ENCODE assay signal across 8 cellular contexts in genomic region chr5:88882321-88883038, GRCh38. TPM values are rescaled to one million over a fixed set of nuclear protein-coding genes. Genes with fewer than 3 reads are reported as not detected.
DNase-seq lines count a peak whose midpoint lies in the region; ATAC-seq and TF ChIP-seq lines count a peak whose summit lies in the region.

No MANE protein-coding gene starts in this region.

- H3K9me3 ChIP-seq in mesodermal cell (ENCODE audit: control insufficient read depth, low read length) = no peaks in the 10 kb centered on the region
- no peaks in the 10 kb centered on the region for H3K9me3 ChIP-seq in uterus

- H3K36me3 Mint-ChIP-seq in chondrocyte (ENCODE audit: low read depth) = no peaks in the 10 kb centered on the region

- H3K4me3 ChIP-seq in mesodermal cell (ENCODE audit: extremely low read depth, insufficient read depth, low read length, poor library complexity, severe bottlenecking) (peak overlapping the region; percentile 55), uterus (peak overlapping the region; percentile 52 to 72)

- no peak for TF ChIP-seq POLR2A in uterus (IDR thresholded peaks at IDR 0.05)

- DNase-seq in DMS53 treated with DMSO at 0.1 percent for 48 hours (lab: John Stamatoyannopoulos, UW; ENCODE audit: unreplicated experiment) = peak; percentile 21
- peak; percentile 18 for DNase-seq in NCI-H526 treated with DMSO at 0.1 percent for 48 hours (lab: John Stamatoyannopoulos, UW)
- no peak for DNase-seq in chondrocyte (ENCODE audit: low spot score)
- DNase-seq in uterus = no peak
- no peak for DNase-seq in NCI-H446 treated with DMSO at 0.1 percent for 48 hours (lab: John Stamatoyannopoulos, UW)
- no peak for DNase-seq in T1000 (lab: John Stamatoyannopoulos, UW)

- peaks cover 29% of the 10 kb centered on the region for H3K4me1 Mint-ChIP-seq in chondrocyte (ENCODE audit: low read depth)

- TF ChIP-seq CTCF in chondrocyte (IDR thresholded peaks at IDR 0.05) (no peak), uterus (IDR thresholded peaks at IDR 0.05) (no peak)

- H3K4me3 Mint-ChIP-seq in chondrocyte (ENCODE audit: unreplicated experiment) = peak overlapping the region; percentile 89

- H3K27ac ChIP-seq in mesodermal cell (ENCODE audit: low read depth, low read length, severe bottlenecking) (peak overlapping the region; percentile 73), uterus (peak overlapping the region; percentile 93 to 97)

- ATAC-seq in HG02852 (IDR thresholded peaks at IDR 0.05; ENCODE audit: unreplicated experiment) = no peak

- WGBS in mesodermal cell (ENCODE audit: insufficient coverage in 2 of 2), 2 experiments = 21 to 34% methylated on average over 4 to 8 of the region's 15 CpGs

- H3K4me1 ChIP-seq in mesodermal cell (ENCODE audit: control insufficient read depth, insufficient read depth, low read length, poor library complexity, severe bottlenecking) = no peaks in the 10 kb centered on the region
- no peaks in the 10 kb centered on the region for H3K4me1 ChIP-seq in uterus

- intact Hi-C loops in uterus (cut with DNase I; ENCODE audit: low total_unique reads) = no loop called here

- no peaks in the 10 kb centered on the region for H3K9me3 Mint-ChIP-seq in chondrocyte (ENCODE audit: low read depth)

- H3K36me3 ChIP-seq in mesodermal cell (ENCODE audit: control insufficient read depth, insufficient read depth, low read length) (no peaks in the 10 kb centered on the region), uterus (no peaks in the 10 kb centered on the region)

- no peaks in the 10 kb centered on the region for H3K27me3 Mint-ChIP-seq in chondrocyte (ENCODE audit: low read depth)

- H3K27ac Mint-ChIP-seq in chondrocyte (ENCODE audit: unreplicated experiment) = peak overlapping the region; percentile 89

- H3K27me3 ChIP-seq in uterus = no peaks in the 10 kb centered on the region

RNA-seq across cellular contexts. Expression of gene MEF2C, which starts 0.5 kb away (rescaled TPM):
- total RNA-seq in chondrocyte (25.4 to 35.7 TPM (median 29.6 TPM) in 3 replicates), uterus (100 to 1,000 TPM in 1 of 4 donors, 10 to 100 TPM in 3; 30.3 to 134 (median 70.3) TPM)
- polyA plus RNA-seq in mesodermal cell (2013, experiment 1 of 2) = 42.0 TPM
- polyA plus RNA-seq in mesodermal cell (2013, experiment 2 of 2) = 35.9 TPM

Comparison
In these comparisons a context has a peak if more than half of its experiments do, and no peak if none do; other contexts are left out.
1. DNase-seq: peak in DMS53 treated with DMSO at 0.1 percent for 48 hours (single experiment) and NCI-H526 treated with DMSO at 0.1 percent for 48 hours (single experiment); none in chondrocyte (single experiment), uterus (0 of 2), NCI-H446 treated with DMSO at 0.1 percent for 48 hours (single experiment) and T1000 (single experiment).